In genomic region chr22:28674121-28674563, GRCh38 we compare ENCODE assay signal across 8 cellular contexts. TPM values are rescaled to one million over a fixed set of nuclear protein-coding genes. Genes with fewer than 3 reads are reported as not detected.
DNase-seq lines count a peak whose midpoint lies in the region; TF ChIP-seq lines count a peak whose summit lies in the region.

No MANE protein-coding gene starts in this region.

- peaks cover 3% of the 10 kb centered on the region for H3K36me3 Mint-ChIP-seq in Calu3 (ENCODE audit: insufficient read depth, unreplicated experiment)

- no peak overlapping the region for H3K27ac ChIP-seq in caudate nucleus (ENCODE audit: low read depth, low read length)

- DNase-seq in Calu3 (peak; percentile 9), HFF-Myc (ENCODE audit: extremely low read depth, low read depth) (peak; percentile 59), T-helper 1 cell (peak in 4 of 5 donors; percentile 8 to 78 (median 17)), foreskin fibroblast (peak; percentile 33 to 49), Ammon's horn (ENCODE audit: low spot score) (no peak), COR-L47 (lab: John Stamatoyannopoulos, UW) (no peak), caudate nucleus (lab: John Stamatoyannopoulos, UW) (no peak)
- DNase-seq in stimulated activated CD4-positive, alpha-beta T cell treated with anti-CD3 and anti-CD28 coated beads, Interleukin-12 subunit alpha, Interleukin-12 subunit beta, amount 100 ng/mL, for 4 hours, result no peak

- intact Hi-C loops in Calu3 (cut with micrococcal nuclease; ENCODE audit: unreplicated experiment), result no loop called here

- H3K9me3 Mint-ChIP-seq in Calu3 (ENCODE audit: low read depth, unreplicated experiment), result no peaks in the 10 kb centered on the region

- peak overlapping the region; percentile 19 for H3K27ac Mint-ChIP-seq in Calu3 (ENCODE audit: unreplicated experiment)

- no peak overlapping the region for H3K4me3 Mint-ChIP-seq in Calu3 (ENCODE audit: low read depth, unreplicated experiment)

- H3K4me3 ChIP-seq in HFF-Myc (replicated peaks; ENCODE audit: low read depth, low read length), result no peak overlapping the region
- no peak overlapping the region for H3K4me3 ChIP-seq in foreskin fibroblast (ENCODE audit: low read depth in 1 of 2, low read length in 2 of 2)

- no TSS peak for BruUV-seq in Calu3 (replicated peaks; lab: Mats Ljungman, UMichigan)

- H3K27me3 Mint-ChIP-seq in Calu3 (ENCODE audit: unreplicated experiment), result no peaks in the 10 kb centered on the region

- CTCF ChIA-PET in Calu3 (lab: Charles Lee), result no interaction called here

- no peak for TF ChIP-seq CTCF in Calu3 (IDR thresholded peaks at IDR 0.05; ENCODE audit: unreplicated experiment)
- no peak for TF ChIP-seq CTCF in HFF-Myc (IDR thresholded peaks at IDR 0.05; ENCODE audit: low read depth, low read length, missing control alignments)
- no peak for TF ChIP-seq CTCF in foreskin fibroblast (IDR thresholded peaks at IDR 0.05; ENCODE audit: low read depth, low read length)

- peaks cover 16% of the 10 kb centered on the region for H3K4me1 Mint-ChIP-seq in Calu3 (ENCODE audit: low read depth, unreplicated experiment)

RNA-seq across cellular contexts. Expression of gene TTC28, which starts 5.5 kb away (rescaled TPM):
- 5.2 and 10.1 TPM in 2 replicates for total RNA-seq in Calu3 (2022)

Comparison
In these comparisons a context has a peak if more than half of its experiments do, and no peak if none do; other contexts are left out.
1. DNase-seq: peak in Calu3 (single experiment), HFF-Myc (single experiment), T-helper 1 cell (4 of 5) and foreskin fibroblast (2 of 2); none in Ammon's horn (single experiment), COR-L47 (single experiment), caudate nucleus (0 of 61) and stimulated activated CD4-positive, alpha-beta T cell treated with anti-CD3 and anti-CD28 coated beads, Interleukin-12 subunit alpha, Interleukin-12 subunit beta, amount 100 ng/mL, for 4 hours (single experiment).